19 cellular contexts compared by ENCODE assay signal in the genomic region with DNA sequence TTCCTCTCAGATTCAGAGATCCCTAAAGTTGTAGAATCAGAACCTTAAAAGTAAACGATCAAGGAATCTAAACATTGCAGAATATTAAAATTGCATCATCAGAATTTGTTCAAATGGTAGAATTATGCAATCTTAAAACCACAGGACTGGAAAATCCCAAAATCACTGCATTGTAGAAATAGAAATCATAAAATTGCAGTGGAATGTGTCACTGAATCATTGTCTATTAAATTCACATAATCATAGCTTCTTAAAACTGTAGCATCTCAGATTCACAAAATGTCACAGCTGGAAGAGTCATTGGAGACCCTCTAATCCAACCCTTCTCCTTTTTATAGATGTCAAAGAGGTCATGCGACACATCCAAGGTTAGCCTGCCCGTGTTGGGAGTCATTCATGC. TPM values are rescaled to one million over a fixed set of nuclear protein-coding genes. Genes with fewer than 3 reads are reported as not detected.
DNase-seq lines count a peak whose midpoint lies in the region; ATAC-seq and TF ChIP-seq lines count a peak whose summit lies in the region.
"Had no signal": no experiment of that assay in that cellular context is flagged by ENCODE, and none has a peak within 500 bp of the region (broad histone marks: within the 10 kb centered on the region; RNA-seq: fewer than 3 reads in every experiment).

No MANE protein-coding gene starts in this region.

- H3K9ac ChIP-seq in mammary epithelial cell (ENCODE audit: insufficient read depth, low read length) = no peak overlapping the region

- DNase-seq in A172 (ENCODE audit: low spot score) (peak; percentile 32), HFFc6 (peak; percentile 51), mammary epithelial cell (peak; percentile 63), kidney glomerular epithelial cell (lab: John Stamatoyannopoulos, UW) (peak; percentile 1), NCI-H748 treated with DMSO at 0.1 percent for 48 hours (lab: John Stamatoyannopoulos, UW) (no peak), globus pallidus (ENCODE audit: low spot score) (no peak)
- DNase-seq in stimulated activated naive CD8-positive, alpha-beta T cell treated with anti-CD3 and anti-CD28 coated beads, Interleukin-15, amount 100 ng/mL, for 72 hours = no peak
- DNase-seq: activated CD8-positive, alpha-beta memory T cell treated with anti-CD3 and anti-CD28 coated beads, Interleukin-2, amount 10 ng/mL, durations not matched to agents 7 days and 5 days; activated naive CD4-positive, alpha-beta T cell; central memory CD4-positive, alpha-beta T cell; Kasumi-1; left ventricle myocardium inferior; naive thymus-derived CD4-positive, alpha-beta T cell; NCI-H1694 treated with DMSO at 0.1 percent for 48 hours; NCI-H524; stimulated activated CD4-positive, alpha-beta T cell treated with anti-CD3 and anti-CD28 coated beads, Interleukin-1b, Interleukin-23, amount 100 ng/mL, for 48 hours; uterus had no signal

- CTCF ChIA-PET in mammary epithelial cell (lab: Charles Lee; ENCODE audit: low non-redundant PET) = no interaction called here

- no peak overlapping the region for H3K4me3 ChIP-seq in mammary epithelial cell (replicated peaks in 1 of 3; ENCODE audit: insufficient read depth in 1 of 3, low read depth in 2 of 3, low read length in 3 of 3)
- H3K4me3 ChIP-seq: left ventricle myocardium inferior, uterus had no signal

- no peak for ATAC-seq in stimulated activated naive CD8-positive, alpha-beta T cell treated with anti-CD3 and anti-CD28 coated beads, Interleukin-15, amount 100 ng/mL, for 72 hours
- ATAC-seq in GM18858 (IDR thresholded peaks at IDR 0.05; ENCODE audit: unreplicated experiment) = no peak
- ATAC-seq: activated CD8-positive, alpha-beta memory T cell treated with anti-CD3 and anti-CD28 coated beads, Interleukin-2, amount 10 ng/mL, durations not matched to agents 7 days and 5 days; naive thymus-derived CD4-positive, alpha-beta T cell; WTC11 had no signal

- TF ChIP-seq CTCF in HFFc6 (IDR thresholded peaks at IDR 0.05) (no peak), mammary epithelial cell (conservative IDR thresholded peaks at IDR 0.05 in 1 of 2, IDR thresholded peaks at IDR 0.05 in 1 of 2; ENCODE audit: extremely low read depth in 1 of 2, insufficient read depth in 1 of 2, low read depth in 1 of 2, low read length in 2 of 2) (no peak)

- H3K27me3 Mint-ChIP-seq in HFFc6 (ENCODE audit: insufficient read depth) = peaks cover 2% of the 10 kb centered on the region; the same call in 1 of the 2 replicates
- peaks cover 8% of the 10 kb centered on the region for H3K27me3 Mint-ChIP-seq in stimulated activated naive CD8-positive, alpha-beta T cell treated with anti-CD3 and anti-CD28 coated beads, Interleukin-15, amount 100 ng/mL, for 72 hours

- intact Hi-C loops in mammary epithelial cell (cut with micrococcal nuclease) = no loop called here

- WGBS in mammary epithelial cell (ENCODE audit: low coverage, missing lambda C conversion rate) = 32% methylated on average over 3 of the region's 3 CpGs

- no peaks in the 10 kb centered on the region for H3K9me3 Mint-ChIP-seq in HFFc6
- no peaks in the 10 kb centered on the region for H3K9me3 Mint-ChIP-seq in stimulated activated naive CD8-positive, alpha-beta T cell treated with anti-CD3 and anti-CD28 coated beads, Interleukin-15, amount 100 ng/mL, for 72 hours
- H3K9me3 Mint-ChIP-seq: naive thymus-derived CD4-positive, alpha-beta T cell; WTC11 had no signal

- no peaks in the 10 kb centered on the region for H4K20me1 ChIP-seq in mammary epithelial cell (ENCODE audit: insufficient read depth, low read length)

- H3K79me2 ChIP-seq in mammary epithelial cell (ENCODE audit: insufficient read depth, low read length) = no peaks in the 10 kb centered on the region

- no peak overlapping the region for H2AFZ ChIP-seq in mammary epithelial cell (ENCODE audit: low read depth, low read length)

- H3K36me3 Mint-ChIP-seq in HFFc6 (ENCODE audit: low read depth) = no peaks in the 10 kb centered on the region
- H3K36me3 Mint-ChIP-seq: activated CD8-positive, alpha-beta memory T cell treated with anti-CD3 and anti-CD28 coated beads, Interleukin-2, amount 10 ng/mL, durations not matched to agents 7 days and 5 days; naive thymus-derived CD4-positive, alpha-beta T cell; WTC11 had no signal

- no TSS peak for BruUV-seq in mammary epithelial cell (replicated peaks; lab: Mats Ljungman, UMichigan)

- H3K36me3 ChIP-seq in mammary epithelial cell (ENCODE audit: insufficient read depth, low read length) = no peaks in the 10 kb centered on the region
- H3K36me3 ChIP-seq: left ventricle myocardium inferior, uterus had no signal

- H3K4me1 Mint-ChIP-seq in HFFc6 (ENCODE audit: low read depth) = peaks cover 46% of the 10 kb centered on the region
- H3K4me1 Mint-ChIP-seq in stimulated activated naive CD8-positive, alpha-beta T cell treated with anti-CD3 and anti-CD28 coated beads, Interleukin-15, amount 100 ng/mL, for 72 hours = peaks cover 38% of the 10 kb centered on the region

- in situ Hi-C loops in mammary epithelial cell (cut with MboI; ENCODE audit: low sequenced_read_pairs in 2 of 2) = no loop called here

- H3K4me2 ChIP-seq in mammary epithelial cell (ENCODE audit: insufficient read depth, low read depth, low read length) = no peak overlapping the region

- dilution Hi-C loops in mammary epithelial cell (cut with HindIII; ENCODE audit: low sequenced_read_pairs) = no loop called here

- H3K4me1 ChIP-seq in mammary epithelial cell (ENCODE audit: insufficient read depth, low read length) = peaks cover 59% of the 10 kb centered on the region
- H3K4me1 ChIP-seq: left ventricle myocardium inferior, uterus had no signal

- no peaks in the 10 kb centered on the region for H3K9me3 ChIP-seq in mammary epithelial cell (replicated peaks; ENCODE audit: insufficient read depth, low read length)
- H3K9me3 ChIP-seq: left ventricle myocardium inferior, uterus had no signal

- peak overlapping the region; percentile 3 for H3K27ac ChIP-seq in mammary epithelial cell (ENCODE audit: insufficient read depth, low read depth, low read length)
- H3K27ac ChIP-seq: left ventricle myocardium inferior had no signal

- H3K27me3 ChIP-seq in mammary epithelial cell (ENCODE audit: insufficient read depth, low read length) = no peaks in the 10 kb centered on the region
- H3K27me3 ChIP-seq: uterus had no signal

- peak overlapping the region; percentile 78 for H3K27ac Mint-ChIP-seq in HFFc6
- H3K27ac Mint-ChIP-seq in stimulated activated naive CD8-positive, alpha-beta T cell treated with anti-CD3 and anti-CD28 coated beads, Interleukin-15, amount 100 ng/mL, for 72 hours = no peak overlapping the region
- H3K27ac Mint-ChIP-seq: activated CD8-positive, alpha-beta memory T cell treated with anti-CD3 and anti-CD28 coated beads, Interleukin-2, amount 10 ng/mL, durations not matched to agents 7 days and 5 days; naive thymus-derived CD4-positive, alpha-beta T cell; WTC11 had no signal

- H3K4me3 Mint-ChIP-seq in HFFc6 = peak overlapping the region; percentile 31
- H3K4me3 Mint-ChIP-seq in stimulated activated naive CD8-positive, alpha-beta T cell treated with anti-CD3 and anti-CD28 coated beads, Interleukin-15, amount 100 ng/mL, for 72 hours = no peak overlapping the region
- H3K4me3 Mint-ChIP-seq: activated CD8-positive, alpha-beta memory T cell treated with anti-CD3 and anti-CD28 coated beads, Interleukin-2, amount 10 ng/mL, durations not matched to agents 7 days and 5 days; naive thymus-derived CD4-positive, alpha-beta T cell; WTC11 had no signal

RNA-seq across cellular contexts. Expression of gene IQSEC2, which starts 15.6 kb away (rescaled TPM):
- 17.2 and 21.3 TPM in 2 replicates for total RNA-seq in A172 (2014; rRNA removed; shearing (Covaris generic))
- total RNA-seq in HFFc6 (2021; fragmentation: NEBNext Ultra II Directional; extraction: Animal tissue kit (Norgen Biotek cat#: 25700)) = 10 to 100 TPM; 16.4 to 22.8 (median 20.0) TPM
- total RNA-seq in mammary epithelial cell = 10 to 100 TPM; 12.0 to 12.3 TPM
- polyA plus RNA-seq in mammary epithelial cell = 4.1 TPM
- 10.7 TPM for polyA minus RNA-seq in mammary epithelial cell

RNA-seq across cellular contexts. Expression of gene KDM5C, which starts 40.8 kb away (rescaled TPM):
- total RNA-seq in A172 (2014; rRNA removed; shearing (Covaris generic)) = 41.9 and 58.7 TPM in 2 replicates
- total RNA-seq in HFFc6 (2021; fragmentation: NEBNext Ultra II Directional; extraction: Animal tissue kit (Norgen Biotek cat#: 25700)) = 10 to 100 TPM; 57.9 to 65.9 (median 61.4) TPM
- 100 to 1,000 TPM; 106 to 125 TPM for total RNA-seq in mammary epithelial cell
- polyA plus RNA-seq in mammary epithelial cell = 40.2 TPM
- polyA minus RNA-seq in mammary epithelial cell = 90.0 TPM

Comparison
In these comparisons a context has a peak if more than half of its experiments do, and no peak if none do; other contexts are left out.
1. DNase-seq: peak in A172 (single experiment), HFFc6 (single experiment), mammary epithelial cell (single experiment) and kidney glomerular epithelial cell (single experiment); none in stimulated activated naive CD8-positive, alpha-beta T cell treated with anti-CD3 and anti-CD28 coated beads, Interleukin-15, amount 100 ng/mL, for 72 hours (0 of 2), NCI-H748 treated with DMSO at 0.1 percent for 48 hours (single experiment) and globus pallidus (single experiment).